Comparison of ENCODE assay signal across 1 cellular context in genomic region chr10:114824396-114824795, GRCh38.
A peak's percentile ranks its signal among the peaks of the same experiment; 100 is the strongest.
TF ChIP-seq lines count a peak whose summit lies in the region.

No MANE protein-coding gene starts in this region.

TF ChIP-seq in HEK293, 187 proteins besides CTCF, POLR2A, EP300 and RAD21 (continued from another document):
- TF ChIP-seq, protein P1, sequence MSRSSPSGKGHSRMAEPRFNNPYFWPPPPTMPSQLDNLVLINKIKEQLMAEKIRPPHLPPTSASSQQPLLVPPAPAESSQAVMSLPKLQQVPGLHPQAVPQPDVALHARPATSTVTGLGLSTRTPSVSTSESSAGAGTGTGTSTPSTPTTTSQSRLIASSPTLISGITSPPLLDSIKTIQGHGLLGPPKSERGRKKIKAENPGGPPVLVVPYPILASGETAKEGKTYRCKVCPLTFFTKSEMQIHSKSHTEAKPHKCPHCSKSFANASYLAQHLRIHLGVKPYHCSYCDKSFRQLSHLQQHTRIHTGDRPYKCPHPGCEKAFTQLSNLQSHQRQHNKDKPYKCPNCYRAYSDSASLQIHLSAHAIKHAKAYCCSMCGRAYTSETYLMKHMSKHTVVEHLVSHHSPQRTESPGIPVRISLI (tag by site-specific recombination; IDR thresholded peaks at IDR 0.05) = 0 out of 2 replicates have a peak, but pooled peaks have one; percentile 21
- TF ChIP-seq TCF7L2 (IDR thresholded peaks at IDR 0.05; ENCODE audit: borderline replicate concordance, low read depth, low read length) = no peak
- no peak for TF ChIP-seq ZNF324 (tag by site-specific recombination; IDR thresholded peaks at IDR 0.05)
- TF ChIP-seq ZNF548 (tag by site-specific recombination; IDR thresholded peaks at IDR 0.05) = no peak
- TF ChIP-seq ZNF112 (tag by site-specific recombination; IDR thresholded peaks at IDR 0.05) = no peak
- TF ChIP-seq ZNF391 (tag by site-specific recombination; IDR thresholded peaks at IDR 0.05; ENCODE audit: borderline replicate concordance, low read depth) = no peak
- no peak for TF ChIP-seq ZNF266 (tag by site-specific recombination; IDR thresholded peaks at IDR 0.05; ENCODE audit: low read depth)
- TF ChIP-seq SETDB1 (IDR thresholded peaks at IDR 0.05; ENCODE audit: insufficient read length, low read length) = no peak
- TF ChIP-seq ZNF473 (tag by site-specific recombination; IDR thresholded peaks at IDR 0.05) = no peak
- no peak for TF ChIP-seq ZNF155 (tag by site-specific recombination; IDR thresholded peaks at IDR 0.05)
- TF ChIP-seq ZNF701 (tag by site-specific recombination; IDR thresholded peaks at IDR 0.05) = no peak
- no peak for TF ChIP-seq ZNF423 (tag by site-specific recombination; IDR thresholded peaks at IDR 0.05)
- no peak for TF ChIP-seq ZNF23 (tag by site-specific recombination; IDR thresholded peaks at IDR 0.05; ENCODE audit: borderline replicate concordance)
